Comparison of ENCODE assay signal across 1 cellular context in genomic region chr17:1484586-1485310, GRCh38.
TF ChIP-seq lines count a peak whose summit lies in the region.

No MANE protein-coding gene starts in this region.

TF ChIP-seq in HepG2, 621 proteins besides CTCF, POLR2A, EP300 and RAD21 (continues in another document):
- TF ChIP-seq PRDM10 (CRISPR knock-in tag; IDR thresholded peaks at IDR 0.05; ENCODE audit: low read depth) (peak; percentile 71; the same call in 1 of the 2 replicates), SAP130 (CRISPR knock-in tag; IDR thresholded peaks at IDR 0.05; ENCODE audit: low read depth) (peak; percentile 48), NFE2 (CRISPR knock-in tag; IDR thresholded peaks at IDR 0.05) (no peak), RORA (CRISPR knock-in tag; IDR thresholded peaks at IDR 0.05) (no peak), KDM5B (CRISPR knock-in tag; IDR thresholded peaks at IDR 0.05; ENCODE audit: borderline replicate concordance) (0 out of 2 replicates have a peak, but pooled peaks have one; percentile 20), RARG (CRISPR knock-in tag; IDR thresholded peaks at IDR 0.05; ENCODE audit: low read depth) (no peak), MTA3 (CRISPR knock-in tag; IDR thresholded peaks at IDR 0.05) (no peak), PRDM15 (CRISPR knock-in tag; IDR thresholded peaks at IDR 0.05) (no peak), SIN3A (IDR thresholded peaks at IDR 0.05; ENCODE audit: borderline replicate concordance, low read depth, low read length) (peak; percentile 6; the same call in 1 of the 2 replicates), ZNF687 (CRISPR knock-in tag; IDR thresholded peaks at IDR 0.05) (peak; percentile 40), ZEB1 (IDR thresholded peaks at IDR 0.05; ENCODE audit: insufficient replicate concordance, low read depth) (peak; percentile 14), FOXK1 (CRISPR knock-in tag; IDR thresholded peaks at IDR 0.05; ENCODE audit: borderline replicate concordance, low read depth) (no peak), RXRA (CRISPR knock-in tag; IDR thresholded peaks at IDR 0.05) (0 out of 2 replicates have a peak, but pooled peaks have one; percentile 22)
- TF ChIP-seq, protein P1, sequence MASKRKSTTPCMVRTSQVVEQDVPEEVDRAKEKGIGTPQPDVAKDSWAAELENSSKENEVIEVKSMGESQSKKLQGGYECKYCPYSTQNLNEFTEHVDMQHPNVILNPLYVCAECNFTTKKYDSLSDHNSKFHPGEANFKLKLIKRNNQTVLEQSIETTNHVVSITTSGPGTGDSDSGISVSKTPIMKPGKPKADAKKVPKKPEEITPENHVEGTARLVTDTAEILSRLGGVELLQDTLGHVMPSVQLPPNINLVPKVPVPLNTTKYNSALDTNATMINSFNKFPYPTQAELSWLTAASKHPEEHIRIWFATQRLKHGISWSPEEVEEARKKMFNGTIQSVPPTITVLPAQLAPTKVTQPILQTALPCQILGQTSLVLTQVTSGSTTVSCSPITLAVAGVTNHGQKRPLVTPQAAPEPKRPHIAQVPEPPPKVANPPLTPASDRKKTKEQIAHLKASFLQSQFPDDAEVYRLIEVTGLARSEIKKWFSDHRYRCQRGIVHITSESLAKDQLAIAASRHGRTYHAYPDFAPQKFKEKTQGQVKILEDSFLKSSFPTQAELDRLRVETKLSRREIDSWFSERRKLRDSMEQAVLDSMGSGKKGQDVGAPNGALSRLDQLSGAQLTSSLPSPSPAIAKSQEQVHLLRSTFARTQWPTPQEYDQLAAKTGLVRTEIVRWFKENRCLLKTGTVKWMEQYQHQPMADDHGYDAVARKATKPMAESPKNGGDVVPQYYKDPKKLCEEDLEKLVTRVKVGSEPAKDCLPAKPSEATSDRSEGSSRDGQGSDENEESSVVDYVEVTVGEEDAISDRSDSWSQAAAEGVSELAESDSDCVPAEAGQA (IDR thresholded peaks at IDR 0.05; ENCODE audit: low read depth): 0 out of 2 replicates have a peak, but pooled peaks have one; percentile 18
- TF ChIP-seq, protein P1 (CRISPR knock-in tag; IDR thresholded peaks at IDR 0.05; ENCODE audit: borderline replicate concordance): no peak
- TF ChIP-seq, protein P2, sequence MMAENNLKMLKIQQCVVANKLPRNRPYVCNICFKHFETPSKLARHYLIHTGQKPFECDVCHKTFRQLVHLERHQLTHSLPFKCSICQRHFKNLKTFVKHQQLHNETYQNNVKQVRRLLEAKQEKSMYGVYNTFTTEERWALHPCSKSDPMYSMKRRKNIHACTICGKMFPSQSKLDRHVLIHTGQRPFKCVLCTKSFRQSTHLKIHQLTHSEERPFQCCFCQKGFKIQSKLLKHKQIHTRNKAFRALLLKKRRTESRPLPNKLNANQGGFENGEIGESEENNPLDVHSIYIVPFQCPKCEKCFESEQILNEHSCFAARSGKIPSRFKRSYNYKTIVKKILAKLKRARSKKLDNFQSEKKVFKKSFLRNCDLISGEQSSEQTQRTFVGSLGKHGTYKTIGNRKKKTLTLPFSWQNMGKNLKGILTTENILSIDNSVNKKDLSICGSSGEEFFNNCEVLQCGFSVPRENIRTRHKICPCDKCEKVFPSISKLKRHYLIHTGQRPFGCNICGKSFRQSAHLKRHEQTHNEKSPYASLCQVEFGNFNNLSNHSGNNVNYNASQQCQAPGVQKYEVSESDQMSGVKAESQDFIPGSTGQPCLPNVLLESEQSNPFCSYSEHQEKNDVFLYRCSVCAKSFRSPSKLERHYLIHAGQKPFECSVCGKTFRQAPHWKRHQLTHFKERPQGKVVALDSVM (CRISPR knock-in tag; IDR thresholded peaks at IDR 0.05): no peak
- TF ChIP-seq, protein P3, sequence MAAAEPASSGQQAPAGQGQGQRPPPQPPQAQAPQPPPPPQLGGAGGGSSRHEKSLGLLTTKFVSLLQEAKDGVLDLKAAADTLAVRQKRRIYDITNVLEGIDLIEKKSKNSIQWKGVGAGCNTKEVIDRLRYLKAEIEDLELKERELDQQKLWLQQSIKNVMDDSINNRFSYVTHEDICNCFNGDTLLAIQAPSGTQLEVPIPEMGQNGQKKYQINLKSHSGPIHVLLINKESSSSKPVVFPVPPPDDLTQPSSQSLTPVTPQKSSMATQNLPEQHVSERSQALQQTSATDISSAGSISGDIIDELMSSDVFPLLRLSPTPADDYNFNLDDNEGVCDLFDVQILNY (CRISPR knock-in tag; conservative IDR thresholded peaks at IDR 0.05): no peak
- TF ChIP-seq, protein P4, sequence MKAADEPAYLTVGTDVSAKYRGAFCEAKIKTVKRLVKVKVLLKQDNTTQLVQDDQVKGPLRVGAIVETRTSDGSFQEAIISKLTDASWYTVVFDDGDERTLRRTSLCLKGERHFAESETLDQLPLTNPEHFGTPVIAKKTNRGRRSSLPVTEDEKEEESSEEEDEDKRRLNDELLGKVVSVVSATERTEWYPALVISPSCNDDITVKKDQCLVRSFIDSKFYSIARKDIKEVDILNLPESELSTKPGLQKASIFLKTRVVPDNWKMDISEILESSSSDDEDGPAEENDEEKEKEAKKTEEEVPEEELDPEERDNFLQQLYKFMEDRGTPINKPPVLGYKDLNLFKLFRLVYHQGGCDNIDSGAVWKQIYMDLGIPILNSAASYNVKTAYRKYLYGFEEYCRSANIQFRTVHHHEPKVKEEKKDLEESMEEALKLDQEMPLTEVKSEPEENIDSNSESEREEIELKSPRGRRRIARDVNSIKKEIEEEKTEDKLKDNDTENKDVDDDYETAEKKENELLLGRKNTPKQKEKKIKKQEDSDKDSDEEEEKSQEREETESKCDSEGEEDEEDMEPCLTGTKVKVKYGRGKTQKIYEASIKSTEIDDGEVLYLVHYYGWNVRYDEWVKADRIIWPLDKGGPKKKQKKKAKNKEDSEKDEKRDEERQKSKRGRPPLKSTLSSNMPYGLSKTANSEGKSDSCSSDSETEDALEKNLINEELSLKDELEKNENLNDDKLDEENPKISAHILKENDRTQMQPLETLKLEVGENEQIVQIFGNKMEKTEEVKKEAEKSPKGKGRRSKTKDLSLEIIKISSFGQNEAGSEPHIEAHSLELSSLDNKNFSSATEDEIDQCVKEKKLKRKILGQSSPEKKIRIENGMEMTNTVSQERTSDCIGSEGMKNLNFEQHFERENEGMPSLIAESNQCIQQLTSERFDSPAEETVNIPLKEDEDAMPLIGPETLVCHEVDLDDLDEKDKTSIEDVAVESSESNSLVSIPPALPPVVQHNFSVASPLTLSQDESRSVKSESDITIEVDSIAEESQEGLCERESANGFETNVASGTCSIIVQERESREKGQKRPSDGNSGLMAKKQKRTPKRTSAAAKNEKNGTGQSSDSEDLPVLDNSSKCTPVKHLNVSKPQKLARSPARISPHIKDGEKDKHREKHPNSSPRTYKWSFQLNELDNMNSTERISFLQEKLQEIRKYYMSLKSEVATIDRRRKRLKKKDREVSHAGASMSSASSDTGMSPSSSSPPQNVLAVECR (CRISPR knock-in tag; IDR thresholded peaks at IDR 0.05; ENCODE audit: borderline replicate concordance): 0 out of 2 replicates have a peak, but pooled peaks have one; percentile 12
- TF ChIP-seq, protein P5, sequence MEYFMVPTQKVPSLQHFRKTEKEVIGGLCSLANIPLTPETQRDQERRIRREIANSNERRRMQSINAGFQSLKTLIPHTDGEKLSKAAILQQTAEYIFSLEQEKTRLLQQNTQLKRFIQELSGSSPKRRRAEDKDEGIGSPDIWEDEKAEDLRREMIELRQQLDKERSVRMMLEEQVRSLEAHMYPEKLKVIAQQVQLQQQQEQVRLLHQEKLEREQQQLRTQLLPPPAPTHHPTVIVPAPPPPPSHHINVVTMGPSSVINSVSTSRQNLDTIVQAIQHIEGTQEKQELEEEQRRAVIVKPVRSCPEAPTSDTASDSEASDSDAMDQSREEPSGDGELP (IDR thresholded peaks at IDR 0.05; ENCODE audit: borderline replicate concordance, low read depth): peak; percentile 75; the same call in 1 of the 2 replicates
